ENCODE assay signal across 19 cellular contexts in genomic region chr17:48536160-48536559, GRCh38. TPM values are rescaled to one million over a fixed set of nuclear protein-coding genes. Genes with fewer than 3 reads are reported as not detected.
"Had no signal": no experiment of that assay in that cellular context is flagged by ENCODE, and none has a peak within 500 bp of the region (broad histone marks: within the 10 kb centered on the region; RNA-seq: fewer than 3 reads in every experiment).

No MANE protein-coding gene starts in this region.

RNA-seq across cellular contexts. Expression of gene HOXB1, which starts 5.3 kb away (rescaled TPM):
- total RNA-seq: myocyte; naive thymus-derived CD4-positive, alpha-beta T cell; natural killer cell; occipital lobe; osteoblast; ovary; psoas muscle; renal cortical epithelial cell; right cardiac atrium; right lobe of liver; skeletal muscle tissue; spleen; suprapubic skin; transverse colon; upper lobe of right lung; urinary bladder; uterus had no signal
- polyA plus RNA-seq: naive thymus-derived CD4-positive, alpha-beta T cell; neural cell; ovary; psoas muscle; right cardiac atrium; small intestine; urinary bladder had no signal

RNA-seq across cellular contexts. Expression of gene HOXB2, which starts 8.7 kb away (rescaled TPM):
- polyA plus RNA-seq: neural cell had no signal

RNA-seq across cellular contexts. Expression of gene HOXB4, which starts 42.0 kb away (rescaled TPM):
- total RNA-seq: occipital lobe had no signal
- polyA plus RNA-seq: naive thymus-derived CD4-positive, alpha-beta T cell; neural cell had no signal

RNA-seq across cellular contexts. Expression of gene HOXB3, which starts 53.9 kb away (rescaled TPM):
- total RNA-seq: occipital lobe had no signal
- polyA plus RNA-seq: neural cell had no signal

RNA-seq across cellular contexts. Expression of gene HOXB5, which starts 57.4 kb away (rescaled TPM):
- total RNA-seq: naive thymus-derived CD4-positive, alpha-beta T cell; natural killer cell; occipital lobe; osteoblast; skeletal muscle tissue had no signal
- polyA plus RNA-seq: naive thymus-derived CD4-positive, alpha-beta T cell; neural cell had no signal
